In genomic region chr13:101785858-101786257, GRCh38 we compare ENCODE assay signal across 8 cellular contexts.
A peak's percentile ranks its signal among the peaks of the same experiment; 100 is the strongest.
DNase-seq lines count a peak whose midpoint lies in the region; ATAC-seq and TF ChIP-seq lines count a peak whose summit lies in the region.

No MANE protein-coding gene starts in this region.

- intact Hi-C loops in left ventricle myocardium superior (cut with micrococcal nuclease): no loop called here

- DNase-seq in EH (ENCODE audit: low read depth): peak; percentile 28
- no peak for DNase-seq in LNCaP clone FGC (ENCODE audit: low read depth)
- peak; percentile 13 for DNase-seq in RWPE1 (ENCODE audit: low spot score)
- peak; percentile 39 for DNase-seq in left ventricle myocardium superior
- DNase-seq in T-helper 17 cell: no peak
- no peak for DNase-seq in HuH-7.5 (ENCODE audit: low spot score)
- DNase-seq in central memory CD4-positive, alpha-beta T cell: no peak
- DNase-seq in immature natural killer cell: no peak

- H3K27ac Mint-ChIP-seq in T-helper 17 cell (no peak overlapping the region), immature natural killer cell (no peak overlapping the region)

- H3K27ac ChIP-seq in RWPE1: no peak overlapping the region

- peaks cover 0 to 3% (median 1%) of the 10 kb centered on the region in 6 donors for H3K9me3 Mint-ChIP-seq in immature natural killer cell

- H3K27me3 Mint-ChIP-seq in T-helper 17 cell: peaks cover 47% of the 10 kb centered on the region
- peaks cover 0 to 6% (median under 1%) of the 10 kb centered on the region in 3 donors for H3K27me3 Mint-ChIP-seq in immature natural killer cell (ENCODE audit: low read depth in 3 of 3)

- H3K4me3 ChIP-seq in LNCaP clone FGC (ENCODE audit: low read depth, low read length): no peak overlapping the region

- no peaks in the 10 kb centered on the region for H3K4me1 Mint-ChIP-seq in T-helper 17 cell
- H3K4me1 Mint-ChIP-seq in immature natural killer cell: no peaks in the 10 kb centered on the region

- H3K36me3 Mint-ChIP-seq in T-helper 17 cell (ENCODE audit: low read depth) (no peaks in the 10 kb centered on the region), immature natural killer cell (no peaks in the 10 kb centered on the region)

- no peaks in the 10 kb centered on the region for H3K9me3 ChIP-seq in T-helper 17 cell (ENCODE audit: control insufficient read depth, low read length, poor library complexity, severe bottlenecking)

- CTCF ChIA-PET in RWPE1 (lab: Yijun Ruan, JAX): interaction anchor here (0.5 to 0.7 kb wide), 3 partner anchors 263 to 770 kb away, joined by 3 to 4 read pairs (median 3); no protein-coding TSS in a partner anchor

- TF ChIP-seq CTCF in LNCaP clone FGC (IDR thresholded peaks at IDR 0.05; ENCODE audit: control insufficient read depth, extremely low read depth, insufficient read depth): peak; percentile 33; the same call in 1 of the 2 replicates
- 0 out of 2 replicates have a peak, but pooled peaks have one; percentile 14 for TF ChIP-seq CTCF in RWPE1 (conservative IDR thresholded peaks at IDR 0.05; ENCODE audit: low read depth)

- ATAC-seq in left ventricle myocardium superior: peak; percentile 91
- no peak for ATAC-seq in T-helper 17 cell

- POLR2A ChIA-PET in RWPE1 (lab: Yijun Ruan, JAX; ENCODE audit: low non-redundant PET): no interaction called here

- H3K4me3 Mint-ChIP-seq in T-helper 17 cell: no peak overlapping the region
- no peak overlapping the region for H3K4me3 Mint-ChIP-seq in immature natural killer cell

Comparison
In these comparisons a context has a peak if more than half of its experiments do, and no peak if none do; other contexts are left out.
1. DNase-seq: peak in EH (single experiment), RWPE1 (single experiment) and left ventricle myocardium superior (single experiment); none in LNCaP clone FGC (single experiment), T-helper 17 cell (0 of 3), HuH-7.5 (single experiment), central memory CD4-positive, alpha-beta T cell (single experiment) and immature natural killer cell (0 of 3).